12 cellular contexts compared by ENCODE assay signal in genomic region chr15:88636654-88637053, GRCh38.
DNase-seq lines count a peak whose midpoint lies in the region; ATAC-seq and TF ChIP-seq lines count a peak whose summit lies in the region.
"Had no signal": no experiment of that assay in that cellular context is flagged by ENCODE, and none has a peak within 500 bp of the region (broad histone marks: within the 10 kb centered on the region; RNA-seq: fewer than 3 reads in every experiment).

No MANE protein-coding gene starts in this region.

- no peaks in the 10 kb centered on the region for H3K9me3 Mint-ChIP-seq in stimulated activated effector memory CD8-positive, alpha-beta T cell treated with anti-CD3 and anti-CD28 coated beads, Interleukin-12 subunit alpha, Interleukin-12 subunit beta, amount 100 ng/mL, for 72 hours

- H3K27ac ChIP-seq in RWPE1, result peak overlapping the region; percentile 93
- H3K27ac ChIP-seq: SK-N-MC had no signal

- ATAC-seq in stimulated activated effector memory CD8-positive, alpha-beta T cell treated with anti-CD3 and anti-CD28 coated beads, Interleukin-12 subunit alpha, Interleukin-12 subunit beta, amount 100 ng/mL, for 72 hours, result no peak

- POLR2A ChIA-PET in RWPE1 (lab: Yijun Ruan, JAX; ENCODE audit: low non-redundant PET), result no interaction called here

- peaks cover 83% of the 10 kb centered on the region for H3K36me3 Mint-ChIP-seq in stimulated activated effector memory CD8-positive, alpha-beta T cell treated with anti-CD3 and anti-CD28 coated beads, Interleukin-12 subunit alpha, Interleukin-12 subunit beta, amount 100 ng/mL, for 72 hours

- DNase-seq in NCI-H82 (lab: John Stamatoyannopoulos, UW), result peak; percentile 17
- DNase-seq in NCI-H82 treated with DMSO at 0.1 percent for 48 hours (lab: John Stamatoyannopoulos, UW; ENCODE audit: unreplicated experiment), result no peak
- no peak for DNase-seq in RWPE1 (ENCODE audit: low spot score)
- DNase-seq in erythroblast (lab: John Stamatoyannopoulos, UW), result no peak
- no peak for DNase-seq in stimulated activated effector memory CD8-positive, alpha-beta T cell treated with anti-CD3 and anti-CD28 coated beads, Interleukin-12 subunit alpha, Interleukin-12 subunit beta, amount 100 ng/mL, for 72 hours (ENCODE audit: low spot score in 2 of 2)
- no peak for DNase-seq in anterior cingulate cortex (lab: John Stamatoyannopoulos, UW)
- no peak for DNase-seq in AG08395 (ENCODE audit: low spot score)
- DNase-seq in stimulated activated CD8-positive, alpha-beta memory T cell treated with anti-CD3 and anti-CD28 coated beads, Interleukin-4, amount 100 ng/mL, for 48 hours, result no peak
- DNase-seq: 8988T, activated gamma-delta T cell, NCI-H2081 treated with DMSO at 0.1 percent for 48 hours had no signal

- peak overlapping the region; percentile 81 for H3K4me3 Mint-ChIP-seq in stimulated activated effector memory CD8-positive, alpha-beta T cell treated with anti-CD3 and anti-CD28 coated beads, Interleukin-12 subunit alpha, Interleukin-12 subunit beta, amount 100 ng/mL, for 72 hours

- peaks cover 55% of the 10 kb centered on the region for H3K4me1 Mint-ChIP-seq in stimulated activated effector memory CD8-positive, alpha-beta T cell treated with anti-CD3 and anti-CD28 coated beads, Interleukin-12 subunit alpha, Interleukin-12 subunit beta, amount 100 ng/mL, for 72 hours

- no peak for TF ChIP-seq CTCF in RWPE1 (conservative IDR thresholded peaks at IDR 0.05; ENCODE audit: low read depth)

- peak; percentile 25 for TF ChIP-seq POLR2A in erythroblast (IDR thresholded peaks at IDR 0.05; ENCODE audit: low read length)

- CTCF ChIA-PET in RWPE1 (lab: Yijun Ruan, JAX), result no interaction called here

- peak overlapping the region; percentile 94 for H3K27ac Mint-ChIP-seq in stimulated activated effector memory CD8-positive, alpha-beta T cell treated with anti-CD3 and anti-CD28 coated beads, Interleukin-12 subunit alpha, Interleukin-12 subunit beta, amount 100 ng/mL, for 72 hours
